In genomic region chr3:58429657-58430056, GRCh38 we compare ENCODE assay signal across 11 cellular contexts. TPM values are rescaled to one million over a fixed set of nuclear protein-coding genes. Genes with fewer than 3 reads are reported as not detected.
A peak's percentile ranks its signal among the peaks of the same experiment; 100 is the strongest.
DNase-seq lines count a peak whose midpoint lies in the region; ATAC-seq lines count a peak whose summit lies in the region.
"Had no signal": no experiment of that assay in that cellular context is flagged by ENCODE, and none has a peak within 500 bp of the region (broad histone marks: within the 10 kb centered on the region; RNA-seq: fewer than 3 reads in every experiment).

No MANE protein-coding gene starts in this region.

- H3K27me3 ChIP-seq in mesenchymal stem cell (ENCODE audit: control insufficient read depth in 1 of 2, insufficient read depth in 1 of 2, low read length in 2 of 2) = no peaks in the 10 kb centered on the region

- no peak overlapping the region for H2BK15ac ChIP-seq in mesenchymal stem cell (ENCODE audit: low read depth, poor library complexity, severe bottlenecking)

- no peak overlapping the region for H3K4ac ChIP-seq in mesenchymal stem cell (ENCODE audit: low read depth in 1 of 2, low read length in 2 of 2)

- WGBS in mesenchymal stem cell = 56% methylated on average over 1 of the region's 1 CpG

- DNase-seq in mesenchymal stem cell (no peak), SW480 (ENCODE audit: low spot score) (no peak), iPS-NIHi7 (ENCODE audit: extremely low spot score) (no peak), Ammon's horn (ENCODE audit: low spot score) (no peak)
- DNase-seq: NCI-H2171; RPMI8226; stimulated activated CD4-positive, alpha-beta T cell treated with anti-CD3 and anti-CD28 coated beads, Interleukin-15, amount 100 ng/mL, for 24 hours had no signal

- no peak overlapping the region for H3K23ac ChIP-seq in mesenchymal stem cell (ENCODE audit: low read length in 2 of 2)

- no peak overlapping the region for H4K91ac ChIP-seq in mesenchymal stem cell (ENCODE audit: low read length)

- no peaks in the 10 kb centered on the region for H3K9me3 ChIP-seq in mesenchymal stem cell (ENCODE audit: control insufficient read depth, low read length)

- no peak overlapping the region for H2AFZ ChIP-seq in mesenchymal stem cell (ENCODE audit: low read depth, low read length)

- peaks cover 32 to 76% of the 10 kb centered on the region in 2 experiments for H3K36me3 ChIP-seq in mesenchymal stem cell (ENCODE audit: control insufficient read depth in 1 of 2, insufficient read depth in 2 of 2, low read depth in 1 of 2, low read length in 2 of 2)

- no peak overlapping the region for H3K18ac ChIP-seq in mesenchymal stem cell (ENCODE audit: low read depth in 1 of 2, low read length in 2 of 2)

- no peak overlapping the region for H2BK12ac ChIP-seq in mesenchymal stem cell (ENCODE audit: low read length in 2 of 2)

- H2AK5ac ChIP-seq in mesenchymal stem cell (ENCODE audit: low read length, severe bottlenecking) = no peak overlapping the region

- no peak overlapping the region for H3K4me2 ChIP-seq in mesenchymal stem cell (ENCODE audit: low read length, poor library complexity, severe bottlenecking)

- H2BK5ac ChIP-seq in mesenchymal stem cell (ENCODE audit: low read depth, low read length, poor library complexity, severe bottlenecking) = no peak overlapping the region

- H3K14ac ChIP-seq in mesenchymal stem cell (ENCODE audit: low read length in 2 of 2) = no peak overlapping the region

- H2BK120ac ChIP-seq in mesenchymal stem cell (ENCODE audit: low read depth, low read length) = no peak overlapping the region

- no peak overlapping the region for H4K8ac ChIP-seq in mesenchymal stem cell (ENCODE audit: low read length)

- H3K9ac ChIP-seq in mesenchymal stem cell (ENCODE audit: low read length) = peak overlapping the region; percentile 48

- H3K4me3 ChIP-seq in mesenchymal stem cell (ENCODE audit: insufficient read depth in 1 of 2, low read depth in 1 of 2, low read length in 2 of 2) = no peak overlapping the region

- no peak overlapping the region for H3K27ac ChIP-seq in mesenchymal stem cell (ENCODE audit: low read length, poor library complexity, severe bottlenecking)

- H3K4me1 ChIP-seq in mesenchymal stem cell (ENCODE audit: control insufficient read depth, insufficient read depth, low read depth, low read length) = peaks cover 12% of the 10 kb centered on the region

- ATAC-seq in GM18909 (IDR thresholded peaks at IDR 0.05; ENCODE audit: poor library complexity, unreplicated experiment) (peak; percentile 47), GM21737 (IDR thresholded peaks at IDR 0.05; ENCODE audit: unreplicated experiment) (peak; percentile 54), HG03457 (IDR thresholded peaks at IDR 0.05; ENCODE audit: unreplicated experiment) (peak; percentile 35)
- ATAC-seq: HepG2 had no signal

- peaks cover 10% of the 10 kb centered on the region for H3K79me1 ChIP-seq in mesenchymal stem cell (replicated peaks; ENCODE audit: low read length, poor library complexity, severe bottlenecking)

RNA-seq across cellular contexts. Expression of gene PDHB, which starts 4.0 kb away (rescaled TPM):
- polyA plus RNA-seq in mesenchymal stem cell (2013, experiment 1 of 2) = 71.9 TPM
- polyA plus RNA-seq in mesenchymal stem cell (2013, experiment 2 of 2) = 76.5 TPM
